In the genomic region with DNA sequence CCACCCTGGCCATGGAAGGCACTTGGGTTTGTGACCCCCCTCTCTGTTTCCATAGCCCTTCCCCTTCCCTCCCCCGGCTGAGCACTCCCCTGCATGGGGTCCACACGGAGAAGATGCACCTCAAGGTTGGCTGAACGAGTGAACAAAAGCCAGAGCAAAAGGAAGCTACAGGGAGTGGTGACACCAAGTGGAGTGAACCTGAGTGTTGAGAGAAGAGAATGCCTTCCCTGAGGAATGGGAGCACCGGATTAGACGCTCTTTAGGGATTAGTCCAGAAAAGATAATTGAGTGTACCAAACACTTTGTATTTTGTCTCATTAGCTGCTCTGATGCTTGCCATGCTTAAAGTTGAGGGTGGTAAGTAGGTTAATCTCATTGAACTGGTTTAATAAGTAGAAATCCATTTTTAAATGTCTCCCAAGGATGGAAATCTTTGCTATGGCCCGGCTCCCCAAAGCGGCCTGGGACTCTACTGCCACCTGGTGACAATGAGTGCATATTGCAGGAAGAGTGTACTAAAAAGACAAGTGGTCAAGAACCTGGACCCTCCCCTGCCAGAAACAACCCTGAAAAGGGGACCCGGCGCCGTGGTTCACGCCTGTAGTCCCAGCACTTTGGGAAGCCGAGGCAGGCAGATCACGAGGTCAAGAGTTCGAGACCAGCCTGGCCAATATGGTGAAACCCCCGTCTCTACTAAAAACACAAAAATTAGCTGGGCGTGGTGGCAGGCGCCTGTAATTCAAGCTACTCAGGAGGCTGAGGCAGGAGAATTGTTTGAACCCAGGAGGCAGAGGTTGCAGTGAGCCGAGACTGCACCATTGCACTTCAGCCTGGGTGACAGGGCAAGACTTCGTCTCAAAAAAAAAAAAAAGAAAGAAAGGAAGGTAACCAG, we compare ENCODE assay signal across 8 cellular contexts.
A peak's percentile ranks its signal among the peaks of the same experiment; 100 is the strongest.
DNase-seq lines count a peak whose midpoint lies in the region; ATAC-seq and TF ChIP-seq lines count a peak whose summit lies in the region.

No MANE protein-coding gene starts in this region.

- H3K4me2 ChIP-seq in PC-3 (ENCODE audit: low read length): no peak overlapping the region

- DNase-seq in PC-3 (peak; percentile 67), erythroblast (lab: John Stamatoyannopoulos, UW) (peak; percentile 34 to 64), mucosa of gallbladder (ENCODE audit: low spot score) (no peak)
- DNase-seq in stimulated activated CD4-positive, alpha-beta T cell treated with anti-CD3 and anti-CD28 coated beads, TNF-alpha, amount 100 ng/mL, for 48 hours (ENCODE audit: low read depth in 3 of 3): peak; percentile 4 to 9 (median 5)
- DNase-seq in central memory CD4-positive, alpha-beta T cell: no peak

- H3K27me3 ChIP-seq in PC-3 (ENCODE audit: low read length): peaks cover 52% of the 10 kb centered on the region

- TF ChIP-seq CTCF in C4-2B (conservative IDR thresholded peaks at IDR 0.05): peak; percentile 95
- peak; percentile 81 for TF ChIP-seq CTCF in GM12874 (IDR thresholded peaks at IDR 0.05; ENCODE audit: insufficient read depth, low read depth, low read length)
- TF ChIP-seq CTCF in PC-3 (conservative IDR thresholded peaks at IDR 0.05; ENCODE audit: low read depth, low read length): peak; percentile 82

- CTCF ChIA-PET in PC-3 (lab: Charles Lee): no interaction called here

- H3K79me2 ChIP-seq in PC-3 (ENCODE audit: low read length): no peaks in the 10 kb centered on the region

- H3K9me2 ChIP-seq in PC-3 (replicated peaks; ENCODE audit: low read length): no peaks in the 10 kb centered on the region

- no peaks in the 10 kb centered on the region for H4K20me1 ChIP-seq in PC-3 (ENCODE audit: low read length)

- no peak overlapping the region for H2AFZ ChIP-seq in PC-3 (ENCODE audit: low read length)

- H3K9me3 ChIP-seq in PC-3 (ENCODE audit: low read length): no peaks in the 10 kb centered on the region

- intact Hi-C loops in PC-3 (cut with micrococcal nuclease): loop anchor here (2.0 to 5.0 kb wide), 2 partner anchors 747 to 806 kb away; no protein-coding TSS in a partner anchor

- POLR2A ChIA-PET in PC-3 (lab: Charles Lee; ENCODE audit: unreplicated experiment): no interaction called here

- TF ChIP-seq POLR2A in erythroblast (IDR thresholded peaks at IDR 0.05; ENCODE audit: low read length): no peak

- no peaks in the 10 kb centered on the region for H3K36me3 ChIP-seq in PC-3 (ENCODE audit: low read depth, low read length)

- no peak overlapping the region for H3K4me3 ChIP-seq in PC-3 (ENCODE audit: low read length)

- ATAC-seq in PC-3: peak; percentile 40; the same call in 1 of the 2 replicates
- no peak for ATAC-seq in GM19395 (IDR thresholded peaks at IDR 0.05; ENCODE audit: unreplicated experiment)

- H3K27ac ChIP-seq in C4-2B: no peak overlapping the region
- no peak overlapping the region for H3K27ac ChIP-seq in PC-3 (ENCODE audit: low read length)

- no peaks in the 10 kb centered on the region for H3F3A ChIP-seq in PC-3 (ENCODE audit: low read length, unreplicated experiment)

- no peaks in the 10 kb centered on the region for H3K4me1 ChIP-seq in PC-3 (ENCODE audit: insufficient read depth, low read length)

- no peak overlapping the region for H3K9ac ChIP-seq in PC-3 (ENCODE audit: low read length)

- BruUV-seq in PC-3 (replicated peaks; lab: Mats Ljungman, UMichigan): no TSS peak

Comparison
In these comparisons a context has a peak if more than half of its experiments do, and no peak if none do; other contexts are left out.
1. DNase-seq: peak in PC-3 (single experiment), erythroblast (2 of 2) and stimulated activated CD4-positive, alpha-beta T cell treated with anti-CD3 and anti-CD28 coated beads, TNF-alpha, amount 100 ng/mL, for 48 hours (3 of 3); none in central memory CD4-positive, alpha-beta T cell (single experiment) and mucosa of gallbladder (single experiment).
2. Peak in every context shown above with its lines, with median percentiles within 50 percentile points of each other: CTCF ChIP-seq.